ENCODE assay signal across 18 cellular contexts in genomic region chr21:44681861-44682579, GRCh38. TPM values are rescaled to one million over a fixed set of nuclear protein-coding genes. Genes with fewer than 3 reads are reported as not detected.
DNase-seq lines count a peak whose midpoint lies in the region; ATAC-seq and TF ChIP-seq lines count a peak whose summit lies in the region.
"Had no signal": no experiment of that assay in that cellular context is flagged by ENCODE, and none has a peak within 500 bp of the region (broad histone marks: within the 10 kb centered on the region; RNA-seq: fewer than 3 reads in every experiment).

Gene KRTAP12-1, minus strand, starts transcription at chr21:44682163. Its CDS starts 40 bp downstream, at chr21:44682123.

- H3K27me3 ChIP-seq in GM23338 (ENCODE audit: insufficient read depth) (no peaks in the 10 kb centered on the region), right cardiac atrium (ENCODE audit: control insufficient read depth, insufficient read depth) (no peaks in the 10 kb centered on the region), PC-3 (ENCODE audit: low read length) (no peaks in the 10 kb centered on the region)

- no peak for TF ChIP-seq CTCF in GM23338 (conservative IDR thresholded peaks at IDR 0.05; ENCODE audit: low read depth in 2 of 2)
- TF ChIP-seq CTCF in PC-3 (conservative IDR thresholded peaks at IDR 0.05; ENCODE audit: low read depth, low read length), result no peak

- H3F3A ChIP-seq in GM23338 (replicated peaks; ENCODE audit: low read depth) (0 out of 2 replicates have a peak, but pooled peaks cover 1% of the 10 kb centered on the region), PC-3 (ENCODE audit: low read length, unreplicated experiment) (no peaks in the 10 kb centered on the region)

- H3K4me1 Mint-ChIP-seq in GM23338, result peaks cover 12% of the 10 kb centered on the region
- peaks cover 6% of the 10 kb centered on the region for H3K4me1 Mint-ChIP-seq in activated T-helper 2 cell treated with anti-CD3 and anti-CD28 coated beads, Interferon-gamma antibody, Interleukin-2, Interleukin-4, amounts not matched to agents 10 μg/mL and 5 μg/mL and 100 μg/mL, durations not matched to agents 14 hours and 24 hours and 36 hours (ENCODE audit: low read depth)
- H3K4me1 Mint-ChIP-seq: naive B cell had no signal

- H3K9me2 ChIP-seq in GM23338 (ENCODE audit: insufficient read depth) (no peaks in the 10 kb centered on the region; the same call in 1 of the 2 replicates), PC-3 (replicated peaks; ENCODE audit: low read length) (no peaks in the 10 kb centered on the region)

- H3K9me3 ChIP-seq in right cardiac atrium (ENCODE audit: control insufficient read depth, low read length) (no peaks in the 10 kb centered on the region), PC-3 (ENCODE audit: low read length) (no peaks in the 10 kb centered on the region)
- H3K9me3 ChIP-seq: BE2C, lower lobe of right lung, SJSA1 had no signal

- POLR2A ChIA-PET in PC-3 (lab: Charles Lee; ENCODE audit: unreplicated experiment), result no interaction called here

- H3K4me1 ChIP-seq in GM23338 (ENCODE audit: insufficient read depth), result peaks cover 6% of the 10 kb centered on the region
- H3K4me1 ChIP-seq in right cardiac atrium (ENCODE audit: control insufficient read depth, insufficient read depth, low read length), result no peaks in the 10 kb centered on the region
- H3K4me1 ChIP-seq in PC-3 (ENCODE audit: insufficient read depth, low read length), result no peaks in the 10 kb centered on the region
- H3K4me1 ChIP-seq: BE2C, lower lobe of right lung, SJSA1 had no signal

- H3K27me3 Mint-ChIP-seq in GM23338 (ENCODE audit: insufficient read depth, low read depth, poor library complexity), result peaks cover 9% of the 10 kb centered on the region
- peaks cover 12% of the 10 kb centered on the region for H3K27me3 Mint-ChIP-seq in activated T-helper 2 cell treated with anti-CD3 and anti-CD28 coated beads, Interferon-gamma antibody, Interleukin-2, Interleukin-4, amounts not matched to agents 10 μg/mL and 5 μg/mL and 100 μg/mL, durations not matched to agents 14 hours and 24 hours and 36 hours (ENCODE audit: low read depth)

- no peaks in the 10 kb centered on the region for H4K20me1 ChIP-seq in GM23338 (replicated peaks; ENCODE audit: insufficient read depth)
- H4K20me1 ChIP-seq in PC-3 (ENCODE audit: low read length), result no peaks in the 10 kb centered on the region

- no peak within 1 kb of the TSS for H3K27ac Mint-ChIP-seq in GM23338
- no peak within 1 kb of the TSS for H3K27ac Mint-ChIP-seq in activated T-helper 2 cell treated with anti-CD3 and anti-CD28 coated beads, Interferon-gamma antibody, Interleukin-2, Interleukin-4, amounts not matched to agents 10 μg/mL and 5 μg/mL and 100 μg/mL, durations not matched to agents 14 hours and 24 hours and 36 hours
- H3K27ac Mint-ChIP-seq: activated naive CD4-positive, alpha-beta T cell treated with anti-CD3 and anti-CD28 coated beads, Interleukin-2, amount 10 ng/mL, durations not matched to agents 7 days and 5 days had no signal

- H3K36me3 ChIP-seq in GM23338 (ENCODE audit: insufficient read depth), result no peaks in the 10 kb centered on the region
- no peaks in the 10 kb centered on the region for H3K36me3 ChIP-seq in PC-3 (ENCODE audit: low read depth, low read length)
- H3K36me3 ChIP-seq: BE2C, lower lobe of right lung, SJSA1 had no signal

- intact Hi-C loops in right cardiac atrium (cut with DNase I) (no loop called here), PC-3 (cut with micrococcal nuclease) (no loop called here)
- intact Hi-C loops in activated T-helper 2 cell treated with anti-CD3 and anti-CD28 coated beads, Interferon-gamma antibody, Interleukin-2, Interleukin-4, amounts not matched to agents 10 μg/mL and 5 μg/mL and 100 μg/mL, durations not matched to agents 14 hours and 24 hours and 36 hours (cut with micrococcal nuclease), result no loop called here

- H3K27ac ChIP-seq in GM23338 (ENCODE audit: low read depth), result no peak within 1 kb of the TSS
- H3K27ac ChIP-seq in right cardiac atrium (ENCODE audit: low read length), result no peak within 1 kb of the TSS
- no peak within 1 kb of the TSS for H3K27ac ChIP-seq in PC-3 (ENCODE audit: low read length)
- H3K27ac ChIP-seq: lower lobe of right lung, SJSA1 had no signal

- ATAC-seq in GM23338, result no peak
- ATAC-seq in right cardiac atrium, result peak; percentile 44 to 61
- ATAC-seq in GM19397 (IDR thresholded peaks at IDR 0.05; ENCODE audit: unreplicated experiment), result no peak
- no peak for ATAC-seq in PC-3
- ATAC-seq: lower lobe of right lung had no signal

- no peak within 1 kb of the TSS for H3K9ac ChIP-seq in PC-3 (ENCODE audit: low read length)

- CTCF ChIA-PET in PC-3 (lab: Charles Lee), result no interaction called here

- H3K4me3 Mint-ChIP-seq in GM23338, result no peak within 1 kb of the TSS
- H3K4me3 Mint-ChIP-seq in activated T-helper 2 cell treated with anti-CD3 and anti-CD28 coated beads, Interferon-gamma antibody, Interleukin-2, Interleukin-4, amounts not matched to agents 10 μg/mL and 5 μg/mL and 100 μg/mL, durations not matched to agents 14 hours and 24 hours and 36 hours (ENCODE audit: low read depth), result no peak within 1 kb of the TSS
- H3K4me3 Mint-ChIP-seq: activated naive CD4-positive, alpha-beta T cell treated with anti-CD3 and anti-CD28 coated beads, Interleukin-2, amount 10 ng/mL, durations not matched to agents 7 days and 5 days; naive B cell had no signal

- H3K36me3 Mint-ChIP-seq in GM23338 (ENCODE audit: low read depth), result no peaks in the 10 kb centered on the region
- no peaks in the 10 kb centered on the region for H3K36me3 Mint-ChIP-seq in activated T-helper 2 cell treated with anti-CD3 and anti-CD28 coated beads, Interferon-gamma antibody, Interleukin-2, Interleukin-4, amounts not matched to agents 10 μg/mL and 5 μg/mL and 100 μg/mL, durations not matched to agents 14 hours and 24 hours and 36 hours (ENCODE audit: low read depth)
- H3K36me3 Mint-ChIP-seq: activated naive CD4-positive, alpha-beta T cell treated with anti-CD3 and anti-CD28 coated beads, Interleukin-2, amount 10 ng/mL, durations not matched to agents 7 days and 5 days; naive B cell had no signal

- H3K9me3 Mint-ChIP-seq in GM23338, result no peaks in the 10 kb centered on the region; the same call in 1 of the 3 replicates
- no peaks in the 10 kb centered on the region for H3K9me3 Mint-ChIP-seq in activated T-helper 2 cell treated with anti-CD3 and anti-CD28 coated beads, Interferon-gamma antibody, Interleukin-2, Interleukin-4, amounts not matched to agents 10 μg/mL and 5 μg/mL and 100 μg/mL, durations not matched to agents 14 hours and 24 hours and 36 hours
- H3K9me3 Mint-ChIP-seq: activated naive CD4-positive, alpha-beta T cell treated with anti-CD3 and anti-CD28 coated beads, Interleukin-2, amount 10 ng/mL, durations not matched to agents 7 days and 5 days had no signal

- H3K4me3 ChIP-seq in GM23338 (no peak within 1 kb of the TSS), right cardiac atrium (ENCODE audit: low read length) (no peak within 1 kb of the TSS), PC-3 (ENCODE audit: low read length) (no peak within 1 kb of the TSS)
- H3K4me3 ChIP-seq: lower lobe of right lung, SJSA1 had no signal

- H3K4me2 ChIP-seq in GM23338 (no peak within 1 kb of the TSS), PC-3 (ENCODE audit: low read length) (no peak within 1 kb of the TSS)

- peak within 1 kb of the TSS; percentile 32; the same call in 1 of the 2 replicates for H2AFZ ChIP-seq in GM23338
- H2AFZ ChIP-seq in PC-3 (ENCODE audit: low read length), result no peak within 1 kb of the TSS

- no TSS peak for BruUV-seq in PC-3 (replicated peaks; lab: Mats Ljungman, UMichigan)

- 65% methylated on average over 23 of the region's 23 CpGs for WGBS in right cardiac atrium

- H3K79me2 ChIP-seq in GM23338 (replicated peaks; ENCODE audit: insufficient read depth) (no peaks in the 10 kb centered on the region), PC-3 (ENCODE audit: low read length) (no peaks in the 10 kb centered on the region)

- no peak for DNase-seq in GM23338 (ENCODE audit: low spot score)
- DNase-seq in NCI-H1436 (lab: John Stamatoyannopoulos, UW), result peak; percentile 91
- DNase-seq in NCI-H2196 (lab: John Stamatoyannopoulos, UW; ENCODE audit: unreplicated experiment), result peak; percentile 76
- DNase-seq in right cardiac atrium, result no peak
- no peak for DNase-seq in activated T-helper 2 cell treated with anti-CD3 and anti-CD28 coated beads, Interferon-gamma antibody, Interleukin-2, Interleukin-4, amounts not matched to agents 10 μg/mL and 5 μg/mL and 100 μg/mL, durations not matched to agents 14 hours and 24 hours and 36 hours (ENCODE audit: low spot score)
- no peak for DNase-seq in PC-3
- DNase-seq: activated CD4-positive, CD25-positive, alpha-beta regulatory T cell treated with anti-CD3 and anti-CD28 coated beads, Interleukin-2, amount 50 U/mL, for 72 hours; activated naive CD4-positive, alpha-beta T cell treated with anti-CD3 and anti-CD28 coated beads, Interleukin-2, amount 10 ng/mL, durations not matched to agents 7 days and 5 days; BE2C; cortex of kidney; lower lobe of right lung; MV-4-11; naive B cell had no signal

TF ChIP-seq in GM23338, 12 proteins besides CTCF, POLR2A, EP300 and RAD21 (continues in another document):
- TF ChIP-seq ZNF114 (CRISPR knock-in tag; IDR thresholded peaks at IDR 0.05), result no peak
- TF ChIP-seq ETS1 (IDR thresholded peaks at IDR 0.05), result no peak
- TF ChIP-seq ZNF331 (CRISPR knock-in tag; IDR thresholded peaks at IDR 0.05; ENCODE audit: low read depth), result no peak
- no peak for TF ChIP-seq JUNB (IDR thresholded peaks at IDR 0.05; ENCODE audit: unreplicated experiment)

RNA-seq across cellular contexts. Expression of gene KRTAP12-1, which starts in this region (rescaled TPM):
- not detected in 2 replicates for total RNA-seq in GM23338 (2014; rRNA removed; shearing (Covaris generic))
- polyA plus RNA-seq in GM23338 (2016; fragmentation: Nextera tagmentation; extraction: Ambion mirVana) (not detected in 2 replicates), right cardiac atrium (not detected)
- total RNA-seq in right cardiac atrium (not detected), PC-3 (2014; rRNA removed) (0.62 and 0.86 TPM in 2 replicates)
- not detected in 2 replicates for total RNA-seq in activated T-helper 2 cell treated with anti-CD3 and anti-CD28 coated beads, Interferon-gamma antibody, Interleukin-2, Interleukin-4, amounts not matched to agents 10 μg/mL and 5 μg/mL and 100 μg/mL, durations not matched to agents 14 hours and 24 hours and 36 hours
- total RNA-seq: epithelial cell of proximal tubule; lower lobe of right lung; SJSA1; T-helper 2 cell treated with Interferon-gamma antibody and Interleukin-4, amounts not matched to agents 100 ng/mL and 5 ng/mL, for 36 hours had no signal
- polyA plus RNA-seq: thymus had no signal

Comparison
In these comparisons a context has a peak if more than half of its experiments do, and no peak if none do; other contexts are left out.
1. Peak in ATAC-seq in right cardiac atrium; RNA of the gene not detected or under 1 TPM.
2. DNase-seq: peak in NCI-H1436 (single experiment) and NCI-H2196 (single experiment); none in GM23338 (single experiment), right cardiac atrium (0 of 3), activated T-helper 2 cell treated with anti-CD3 and anti-CD28 coated beads, Interferon-gamma antibody, Interleukin-2, Interleukin-4, amounts not matched to agents 10 μg/mL and 5 μg/mL and 100 μg/mL, durations not matched to agents 14 hours and 24 hours and 36 hours (single experiment) and PC-3 (single experiment).